In genomic region chr21:46354518-46354917, GRCh38 we compare ENCODE assay signal across 27 cellular contexts.
"Had no signal": no experiment of that assay in that cellular context is flagged by ENCODE, and none has a peak within 500 bp of the region (broad histone marks: within the 10 kb centered on the region; RNA-seq: fewer than 3 reads in every experiment).

No MANE protein-coding gene starts in this region.

- H3K4me3 ChIP-seq: ascending aorta, body of pancreas, K562, SJCRH30 had no signal

- H3K27ac ChIP-seq: ascending aorta, body of pancreas, SJCRH30 had no signal

- H3K9me2 ChIP-seq: SK-N-SH had no signal

- ATAC-seq: activated CD4-positive, CD25-positive, alpha-beta regulatory T cell treated with anti-CD3 and anti-CD28 coated beads, Interleukin-2, amount 50 U/mL, for 24 hours; body of pancreas; K562; Panc1 had no signal

- H3K9me3 ChIP-seq: ascending aorta, body of pancreas, SJCRH30, SK-N-SH had no signal

- H3K27ac Mint-ChIP-seq: activated naive CD4-positive, alpha-beta T cell treated with anti-CD3 and anti-CD28 coated beads for 36 hours had no signal

- H3K9ac ChIP-seq: SK-N-SH had no signal

- H3K4me3 Mint-ChIP-seq: activated CD8-positive, alpha-beta T cell treated with anti-CD3 and anti-CD28 coated beads, Interleukin-2, amount 10 ng/mL, durations not matched to agents 7 days and 5 days; activated naive CD4-positive, alpha-beta T cell treated with anti-CD3 and anti-CD28 coated beads for 36 hours had no signal

- H3K4me2 ChIP-seq: SK-N-SH had no signal

- H3K27me3 ChIP-seq: ascending aorta, body of pancreas, SJCRH30 had no signal

- H3K9me3 Mint-ChIP-seq: activated naive CD4-positive, alpha-beta T cell treated with anti-CD3 and anti-CD28 coated beads for 36 hours had no signal

- H3K4me1 ChIP-seq: ascending aorta, body of pancreas, SJCRH30 had no signal

- DNase-seq: activated CD4-positive, alpha-beta T cell treated with anti-CD3 and anti-CD28 coated beads for 48 hours; activated CD4-positive, alpha-beta T cell treated with anti-CD3 and anti-CD28 coated beads, Interleukin-2, amount 50 U/mL, for 4 hours; activated CD8-positive, alpha-beta memory T cell treated with anti-CD3 and anti-CD28 coated beads, Interleukin-2, amount 50 U/mL, for 48 hours; activated effector memory CD4-positive, alpha-beta T cell treated with anti-CD3 and anti-CD28 coated beads, Interleukin-2, amount 50 U/mL, for 16 hours; activated naive CD4-positive, alpha-beta T cell treated with anti-CD3 and anti-CD28 coated beads for 36 hours; activated T-cell treated with anti-CD3 and anti-CD28 coated beads, Interleukin-2, amount 50 U/mL, for 1 hour; amniotic stem cell; body of pancreas; central memory CD4-positive, alpha-beta T cell; NCI-H1092; NCI-H1417; NCI-H1930; NCI-H2171; NCI-H345; NCI-H510A; NCI-H526 treated with DMSO at 0.1 percent for 48 hours; NCI-H82; OCI-M1; Right ventricle myocardium superior; RPMI8226; SJCRH30; SK-N-SH had no signal
